In genomic region chr17:55770220-55770870, GRCh38 we compare ENCODE assay signal across 8 cellular contexts. TPM values are rescaled to one million over a fixed set of nuclear protein-coding genes. Genes with fewer than 3 reads are reported as not detected.
DNase-seq lines count a peak whose midpoint lies in the region; ATAC-seq, FAIRE-seq and TF ChIP-seq lines count a peak whose summit lies in the region.

No MANE protein-coding gene starts in this region.

- H3K9me3 ChIP-seq in fibroblast of lung (ENCODE audit: control insufficient read depth, insufficient read depth, low read depth, low read length) (no peaks in the 10 kb centered on the region), parathyroid adenoma (ENCODE audit: control insufficient read depth, low read length) (no peaks in the 10 kb centered on the region), T-helper 17 cell (ENCODE audit: control insufficient read depth, low read length, poor library complexity, severe bottlenecking) (no peaks in the 10 kb centered on the region)

- no peak overlapping the region for H3K27ac Mint-ChIP-seq in T-helper 17 cell

- H3K4me3 Mint-ChIP-seq in T-helper 17 cell, result no peak overlapping the region

- H4K20me1 ChIP-seq in fibroblast of lung (ENCODE audit: control insufficient read depth, extremely low read depth, insufficient read depth, low read length), result no peaks in the 10 kb centered on the region

- H3K4me2 ChIP-seq in fibroblast of lung (ENCODE audit: extremely low read depth, insufficient read depth, low read length) (no peak overlapping the region), parathyroid adenoma (ENCODE audit: low read length) (no peak overlapping the region)

- peak; percentile 30 for FAIRE-seq in RCC 7860 (lab: Jason Lieb, UNC)

- DNase-seq in D341Med (ENCODE audit: low spot score), result peak; percentile 71
- DNase-seq in HuH-7.5 (ENCODE audit: low spot score), result peak; percentile 33
- DNase-seq in RCC 7860 (ENCODE audit: low spot score), result peak; percentile 46
- peak; percentile 53 to 80 for DNase-seq in fibroblast of lung (ENCODE audit: low read depth in 2 of 2)
- DNase-seq in effector CD4-positive, alpha-beta T cell, result no peak
- DNase-seq in T-helper 17 cell, result no peak

- H2AFZ ChIP-seq in fibroblast of lung (ENCODE audit: low read length) (no peak overlapping the region), parathyroid adenoma (no peak overlapping the region)

- H3K36me3 Mint-ChIP-seq in T-helper 17 cell (ENCODE audit: low read depth), result peaks cover 10% of the 10 kb centered on the region

- H3K36me3 ChIP-seq in fibroblast of lung (ENCODE audit: control insufficient read depth, insufficient read depth, low read length) (peaks cover 7% of the 10 kb centered on the region), parathyroid adenoma (ENCODE audit: control insufficient read depth, insufficient read depth, low read length) (no peaks in the 10 kb centered on the region)

- H3K4me1 Mint-ChIP-seq in T-helper 17 cell, result peaks cover 2% of the 10 kb centered on the region

- no peaks in the 10 kb centered on the region for H3K27me3 ChIP-seq in fibroblast of lung (ENCODE audit: control insufficient read depth, insufficient read depth, low read length)
- H3K27me3 ChIP-seq in parathyroid adenoma (ENCODE audit: control insufficient read depth, insufficient read depth, low read length), result no peaks in the 10 kb centered on the region

- H3K4me3 ChIP-seq in fibroblast of lung (replicated peaks in 1 of 4; ENCODE audit: control extremely low read depth in 1 of 4, insufficient read depth in 1 of 4, low read depth in 3 of 4, low read length in 4 of 4) (no peak overlapping the region), parathyroid adenoma (ENCODE audit: low read depth, low read length) (no peak overlapping the region)

- no peaks in the 10 kb centered on the region for H3K79me2 ChIP-seq in fibroblast of lung (ENCODE audit: control insufficient read depth, insufficient read depth, low read length)
- H3K79me2 ChIP-seq in parathyroid adenoma, result no peaks in the 10 kb centered on the region

- ATAC-seq in GM18870 (IDR thresholded peaks at IDR 0.05; ENCODE audit: unreplicated experiment), result no peak
- ATAC-seq in T-helper 17 cell, result no peak

- TF ChIP-seq CTCF in fibroblast of lung (conservative IDR thresholded peaks at IDR 0.05 in 1 of 2, IDR thresholded peaks at IDR 0.05 in 1 of 2; ENCODE audit: low read depth in 1 of 2, low read length in 2 of 2), result peak; percentile 41 to 47
- peak; percentile 60 for TF ChIP-seq CTCF in parathyroid adenoma (IDR thresholded peaks at IDR 0.05)

- peak overlapping the region; percentile 62 for H3K27ac ChIP-seq in fibroblast of lung (ENCODE audit: insufficient read depth, low read length)
- no peak overlapping the region for H3K27ac ChIP-seq in parathyroid adenoma

- H3K9ac ChIP-seq in fibroblast of lung (ENCODE audit: insufficient read depth, low read length), result no peak overlapping the region
- H3K9ac ChIP-seq in parathyroid adenoma, result no peak overlapping the region

- no peaks in the 10 kb centered on the region for H3K27me3 Mint-ChIP-seq in T-helper 17 cell

- H3K4me1 ChIP-seq in fibroblast of lung (ENCODE audit: control insufficient read depth, extremely low read depth, insufficient read depth, low read length), result peaks cover 10% of the 10 kb centered on the region
- H3K4me1 ChIP-seq in parathyroid adenoma, result peaks cover under 1% of the 10 kb centered on the region

RNA-seq across cellular contexts. Expression of gene PCTP, which starts 19.5 kb away (rescaled TPM):
- total RNA-seq in fibroblast of lung, result 16.9 and 20.6 TPM in 2 replicates
- polyA plus RNA-seq in fibroblast of lung, result 20.4 and 21.5 TPM in 2 replicates
- polyA plus RNA-seq in fibroblast of lung (2012), result 11.8 and 11.9 TPM in 2 replicates
- 7.3 and 12.6 TPM in 2 replicates for polyA minus RNA-seq in fibroblast of lung (ENCODE audit: low replicate concordance)
- 1 to 10 TPM; 1.5 to 8.8 TPM for total RNA-seq in T-helper 17 cell

RNA-seq across cellular contexts. Expression of gene TMEM100, which starts 47.7 kb away (rescaled TPM):
- total RNA-seq in fibroblast of lung (1.7 and 2.6 TPM in 2 replicates), T-helper 17 cell (not detected)
- 2.2 and 3.5 TPM in 2 replicates for polyA plus RNA-seq in fibroblast of lung
- 2.3 and 4.0 TPM in 2 replicates for polyA plus RNA-seq in fibroblast of lung (2012)
- polyA minus RNA-seq in fibroblast of lung (ENCODE audit: low replicate concordance), result 0.75 and 4.9 TPM in 2 replicates

Comparison
In these comparisons a context has a peak if more than half of its experiments do, and no peak if none do; other contexts are left out.
1. DNase-seq: peak in D341Med (single experiment), HuH-7.5 (single experiment), RCC 7860 (single experiment) and fibroblast of lung (2 of 2); none in effector CD4-positive, alpha-beta T cell (single experiment) and T-helper 17 cell (0 of 3).